25 cellular contexts compared by ENCODE assay signal in the genomic region with DNA sequence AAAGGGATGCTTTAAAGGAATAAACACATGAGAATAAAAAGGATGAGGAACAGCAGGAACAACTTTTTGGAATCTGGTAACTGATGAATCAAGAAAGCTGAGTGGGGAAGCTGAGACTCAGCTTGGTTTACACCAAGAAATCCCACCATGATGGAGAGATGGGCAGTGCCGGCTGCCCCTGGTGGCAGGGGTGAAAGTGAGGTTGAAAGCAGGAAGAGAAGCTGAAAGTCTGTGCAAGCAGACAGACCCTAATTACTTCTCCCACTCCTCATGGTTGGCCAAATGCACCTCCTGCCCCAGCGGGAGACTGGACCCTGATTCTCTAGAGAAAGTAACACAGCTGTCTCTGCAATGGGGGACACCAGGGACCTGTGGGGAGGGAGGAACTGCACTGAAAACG.
"Had no signal": no experiment of that assay in that cellular context is flagged by ENCODE, and none has a peak within 500 bp of the region (broad histone marks: within the 10 kb centered on the region; RNA-seq: fewer than 3 reads in every experiment).

No MANE protein-coding gene starts in this region.

- H3K4me2 ChIP-seq: smooth muscle cell had no signal

- ATAC-seq: activated CD8-positive, alpha-beta memory T cell treated with anti-CD3 and anti-CD28 coated beads, Interleukin-2, amount 10 ng/mL, durations not matched to agents 7 days and 5 days; activated CD8-positive, alpha-beta T cell treated with anti-CD3 and anti-CD28 coated beads for 36 hours; foreskin keratinocyte; natural killer cell; right lobe of liver; stimulated activated memory B cell treated with anti-CD40 and anti-IgM and Interleukin-4, amounts not matched to agents 10 μg/mL and 1 μg/mL and 100 μg/mL, for 72 hours had no signal

- DNase-seq: activated CD4-positive, alpha-beta T cell treated with anti-CD3 and anti-CD28 coated beads, Interleukin-2, amount 10 ng/mL, durations not matched to agents 7 days and 5 days; activated CD4-positive, CD25-positive, alpha-beta regulatory T cell treated with anti-CD3 and anti-CD28 coated beads, Interleukin-2, amount 50 U/mL, for 72 hours; activated CD8-positive, alpha-beta memory T cell treated with anti-CD3 and anti-CD28 coated beads, Interleukin-2, amount 10 ng/mL, durations not matched to agents 7 days and 5 days; activated CD8-positive, alpha-beta T cell treated with anti-CD3 and anti-CD28 coated beads for 36 hours; activated effector memory CD4-positive, alpha-beta T cell treated with anti-CD3 and anti-CD28 coated beads, Interleukin-2, amount 50 U/mL, for 16 hours; activated naive CD4-positive, alpha-beta T cell treated with anti-CD3 and anti-CD28 coated beads, Interleukin-2, amount 10 ng/mL, durations not matched to agents 7 days and 5 days; activated T-cell treated with anti-CD3 and anti-CD28 coated beads for 4 hours; amygdala; effector CD8-positive, alpha-beta T cell; foreskin keratinocyte; kidney; natural killer cell; ovary; stimulated activated CD4-positive, alpha-beta T cell treated with anti-CD3 and anti-CD28 coated beads, Interleukin-15, amount 100 ng/mL, for 24 hours; stomach; T-helper 2 cell had no signal

- FAIRE-seq: kidney, urothelium cell line had no signal

- H3K27me3 ChIP-seq: cardiac muscle cell, neutrophil, ovary, right lobe of liver, stomach, suprapubic skin, tibial nerve had no signal

- H3K4me1 ChIP-seq: foreskin keratinocyte, right lobe of liver, stomach had no signal

- H3K4me3 ChIP-seq: cardiac muscle cell, lung, ovary, right lobe of liver, smooth muscle cell, stomach, suprapubic skin, tibial nerve had no signal

- H3K36me3 ChIP-seq: cardiac muscle cell, neutrophil, ovary, right lobe of liver, stomach, suprapubic skin, tibial nerve had no signal

- H3K27ac ChIP-seq: foreskin keratinocyte, neutrophil, ovary, right lobe of liver, stomach, suprapubic skin, tibial nerve had no signal

- H3K9me3 ChIP-seq: neutrophil, ovary, right lobe of liver had no signal
